In genomic region chr11:7016011-7016410, GRCh38 we compare ENCODE assay signal across 25 cellular contexts. TPM values are rescaled to one million over a fixed set of nuclear protein-coding genes. Genes with fewer than 3 reads are reported as not detected.
DNase-seq lines count a peak whose midpoint lies in the region; FAIRE-seq and TF ChIP-seq lines count a peak whose summit lies in the region.
"Had no signal": no experiment of that assay in that cellular context is flagged by ENCODE, and none has a peak within 500 bp of the region (broad histone marks: within the 10 kb centered on the region; RNA-seq: fewer than 3 reads in every experiment).

No MANE protein-coding gene starts in this region.

- in situ Hi-C loops in mammary epithelial cell (cut with MboI; ENCODE audit: low sequenced_read_pairs in 2 of 2), result no loop called here

- H3K27ac ChIP-seq in mammary epithelial cell (ENCODE audit: insufficient read depth, low read depth, low read length) (peak overlapping the region; percentile 29), breast epithelium (no peak overlapping the region), keratinocyte (ENCODE audit: control insufficient read depth, insufficient read depth, low read length) (peak overlapping the region; percentile 8), tibial nerve (no peak overlapping the region)
- H3K27ac ChIP-seq: A549; BLaER1 treated with 17β-estradiol and CSF1 and Interleukin-3, amounts not matched to agents 10 nM and 100 nM had no signal

- H3K9ac ChIP-seq in mammary epithelial cell (ENCODE audit: insufficient read depth, low read length), result no peak overlapping the region
- H3K9ac ChIP-seq in keratinocyte (ENCODE audit: control insufficient read depth, extremely low read depth, insufficient read depth, low read length), result no peak overlapping the region
- H3K9ac ChIP-seq: BLaER1 treated with 17β-estradiol and CSF1 and Interleukin-3, amounts not matched to agents 10 nM and 100 nM had no signal

- H3K4me2 ChIP-seq in mammary epithelial cell (ENCODE audit: insufficient read depth, low read depth, low read length) (peak overlapping the region; percentile 28), keratinocyte (ENCODE audit: control insufficient read depth, extremely low read depth, insufficient read depth, low read depth, low read length) (no peak overlapping the region)
- H3K4me2 ChIP-seq: A549; BLaER1 treated with 17β-estradiol and CSF1 and Interleukin-3, amounts not matched to agents 10 nM and 100 nM had no signal

- intact Hi-C loops in mammary epithelial cell (cut with micrococcal nuclease), result no loop called here
- intact Hi-C loops in breast epithelium (cut with DNase I; ENCODE audit: low total_unique reads), result no loop called here

- no peaks in the 10 kb centered on the region for H3K9me1 ChIP-seq in keratinocyte (ENCODE audit: control insufficient read depth, extremely low read depth, insufficient read depth, low read length)

- BruUV-seq in mammary epithelial cell (replicated peaks; lab: Mats Ljungman, UMichigan), result no TSS peak

- TF ChIP-seq POLR2A in breast epithelium (IDR thresholded peaks at IDR 0.05) (no peak), tibial nerve (IDR thresholded peaks at IDR 0.05) (no peak)

- dilution Hi-C loops in mammary epithelial cell (cut with HindIII; ENCODE audit: low sequenced_read_pairs) (no loop called here), keratinocyte (cut with MboI; ENCODE audit: extremely low pct_ligation_motif_present, low sequenced_read_pairs) (no loop called here)

- CTCF ChIA-PET in mammary epithelial cell (lab: Charles Lee; ENCODE audit: low non-redundant PET), result interaction anchor here (1.0 kb wide), 1 partner anchor 203 kb away, joined by 4 read pairs; no protein-coding TSS in a partner anchor

- no peak for TF ChIP-seq CTCF in mammary epithelial cell (conservative IDR thresholded peaks at IDR 0.05 in 1 of 2, IDR thresholded peaks at IDR 0.05 in 1 of 2; ENCODE audit: extremely low read depth in 1 of 2, insufficient read depth in 1 of 2, low read depth in 1 of 2, low read length in 2 of 2)
- no peak for TF ChIP-seq CTCF in breast epithelium (IDR thresholded peaks at IDR 0.05)
- no peak for TF ChIP-seq CTCF in epithelial cell of esophagus (IDR thresholded peaks at IDR 0.05; ENCODE audit: insufficient read depth, low read depth, low read length, missing control alignments)
- TF ChIP-seq CTCF in keratinocyte (optimal IDR thresholded peaks at IDR 0.05 in 1 of 3, IDR thresholded peaks at IDR 0.05 in 1 of 3, conservative IDR thresholded peaks at IDR 0.05 in 1 of 3; ENCODE audit: extremely low read depth in 1 of 3, insufficient read depth in 2 of 3, low read length in 3 of 3), result no peak
- TF ChIP-seq CTCF in tibial nerve (IDR thresholded peaks at IDR 0.05), result no peak

- H2AFZ ChIP-seq in mammary epithelial cell (ENCODE audit: low read depth, low read length) (peak overlapping the region; percentile 27), keratinocyte (ENCODE audit: control insufficient read depth, low read length) (no peak overlapping the region)

- FAIRE-seq in keratinocyte (lab: Jason Lieb, UNC), result no peak
- FAIRE-seq: A549, D721Med, GM12891, GM18507 had no signal

- WGBS in mammary epithelial cell (ENCODE audit: low coverage, missing lambda C conversion rate), result 0% methylated on average over 1 of the region's 1 CpG
- 57 to 60% methylated on average over 1 of the region's 1 CpG for WGBS in tibial nerve, 2 donors

- DNase-seq in mammary epithelial cell (peak; percentile 73), breast epithelium (ENCODE audit: low spot score in 2 of 2) (no peak), epithelial cell of esophagus (ENCODE audit: low read depth) (peak; percentile 75), keratinocyte (ENCODE audit: low read depth, low spot score) (no peak), HPDE6-E6E7 (ENCODE audit: extremely low spot score) (no peak), tibial nerve (ENCODE audit: low spot score in 2 of 2) (no peak)
- no peak for DNase-seq in stimulated activated CD4-positive, alpha-beta T cell treated with anti-CD3 and anti-CD28 coated beads, Interleukin-2, amount 100 ng/mL, for 24 hours
- DNase-seq: 8988T; ACHN; AML-193; BE2C; CD4-positive, alpha-beta T cell; CD8-positive, alpha-beta memory T cell; DMS 273 treated with DMSO at 0.1 percent for 48 hours; DMS79; GF-D8; GOT3; H7; HCEC 1CT had no signal

- no peaks in the 10 kb centered on the region for H4K20me1 ChIP-seq in mammary epithelial cell (ENCODE audit: insufficient read depth, low read length)
- no peaks in the 10 kb centered on the region for H4K20me1 ChIP-seq in keratinocyte (ENCODE audit: control insufficient read depth, extremely low read depth, insufficient read depth, low read length)
- H4K20me1 ChIP-seq: BLaER1 treated with 17β-estradiol and CSF1 and Interleukin-3, amounts not matched to agents 10 nM and 100 nM had no signal

- no peaks in the 10 kb centered on the region for H3K79me2 ChIP-seq in mammary epithelial cell (ENCODE audit: insufficient read depth, low read length)
- H3K79me2 ChIP-seq in keratinocyte (ENCODE audit: control insufficient read depth, insufficient read depth, low read length), result no peaks in the 10 kb centered on the region

- H3K36me3 ChIP-seq in mammary epithelial cell (ENCODE audit: insufficient read depth, low read length) (no peaks in the 10 kb centered on the region), breast epithelium (no peaks in the 10 kb centered on the region), keratinocyte (ENCODE audit: control insufficient read depth in 2 of 2, extremely low read depth in 1 of 2, insufficient read depth in 2 of 2, low read length in 2 of 2) (no peaks in the 10 kb centered on the region), tibial nerve (peaks cover 0 to 7% (median 0%) of the 10 kb centered on the region in 3 donors)
- H3K36me3 ChIP-seq: BE2C; BLaER1 treated with 17β-estradiol and CSF1 and Interleukin-3, amounts not matched to agents 10 nM and 100 nM had no signal

- H3K4me1 ChIP-seq in mammary epithelial cell (ENCODE audit: insufficient read depth, low read length) (peaks cover 9% of the 10 kb centered on the region), breast epithelium (no peaks in the 10 kb centered on the region), keratinocyte (ENCODE audit: control insufficient read depth, extremely low read depth, insufficient read depth, low read length) (peaks cover 4% of the 10 kb centered on the region), tibial nerve (peaks cover 0 to 14% (median 8%) of the 10 kb centered on the region in 4 donors)
- H3K4me1 ChIP-seq: A549, BE2C had no signal

- no peaks in the 10 kb centered on the region for H3K9me3 ChIP-seq in mammary epithelial cell (replicated peaks; ENCODE audit: insufficient read depth, low read length)
- H3K9me3 ChIP-seq in breast epithelium, result no peaks in the 10 kb centered on the region
- H3K9me3 ChIP-seq in keratinocyte (ENCODE audit: control insufficient read depth, low read depth, low read length), result no peaks in the 10 kb centered on the region
- H3K9me3 ChIP-seq in tibial nerve, result no peaks in the 10 kb centered on the region
- H3K9me3 ChIP-seq: A549, BE2C had no signal

- H3K4me3 ChIP-seq in mammary epithelial cell (replicated peaks in 1 of 3; ENCODE audit: insufficient read depth in 1 of 3, low read depth in 2 of 3, low read length in 3 of 3), result no peak overlapping the region
- H3K4me3 ChIP-seq in breast epithelium, result no peak overlapping the region
- H3K4me3 ChIP-seq in epithelial cell of esophagus (ENCODE audit: low read length), result no peak overlapping the region
- no peak overlapping the region for H3K4me3 ChIP-seq in keratinocyte (ENCODE audit: control insufficient read depth in 2 of 3, extremely low read depth in 1 of 3, insufficient read depth in 2 of 3, low read depth in 1 of 3, low read length in 3 of 3)
- no peak overlapping the region for H3K4me3 ChIP-seq in tibial nerve
- H3K4me3 ChIP-seq: A549; BLaER1 treated with 17β-estradiol and CSF1 and Interleukin-3, amounts not matched to agents 10 nM and 100 nM had no signal

- TF ChIP-seq EP300 in tibial nerve (IDR thresholded peaks at IDR 0.05), result no peak

- no peaks in the 10 kb centered on the region for H3K27me3 ChIP-seq in mammary epithelial cell (ENCODE audit: insufficient read depth, low read length)
- H3K27me3 ChIP-seq in breast epithelium, result no peaks in the 10 kb centered on the region
- no peaks in the 10 kb centered on the region for H3K27me3 ChIP-seq in keratinocyte (ENCODE audit: control insufficient read depth, extremely low read depth, insufficient read depth, low read length)
- no peaks in the 10 kb centered on the region for H3K27me3 ChIP-seq in tibial nerve
- H3K27me3 ChIP-seq: BLaER1 treated with 17β-estradiol and CSF1 and Interleukin-3, amounts not matched to agents 10 nM and 100 nM had no signal

RNA-seq across cellular contexts. Expression of gene ZNF214, which starts 4.1 kb away (rescaled TPM):
- total RNA-seq in mammary epithelial cell (1 to 10 TPM; 3.0 to 5.2 TPM), breast epithelium (1 to 10 TPM; 3.0 to 6.9 (median 4.9) TPM), tibial nerve (1 to 10 TPM; 4.8 to 7.2 (median 5.9) TPM)
- polyA plus RNA-seq in mammary epithelial cell (1.5 TPM), keratinocyte (0.89 to 1.1 TPM (median 0.95 TPM) in 3 replicates)
- polyA minus RNA-seq in mammary epithelial cell (1.8 TPM), keratinocyte (0.77 to 1.1 TPM in 2 of 3 replicates, not detected in the other)
- 0.52 TPM for polyA plus RNA-seq in keratinocyte (2011; ENCODE audit: low read depth)
- 0.36 and 0.68 TPM in 2 replicates for polyA plus RNA-seq in keratinocyte (2011; cell fraction: cytosol; rRNA removed)
- 1.00 and 1.8 TPM in 2 replicates for polyA plus RNA-seq in keratinocyte (2011; cell fraction: nucleus; rRNA removed)
- 0.48 and 0.76 TPM in 2 replicates for polyA plus RNA-seq in keratinocyte (2012; ENCODE audit: low replicate concordance)
- polyA minus RNA-seq in keratinocyte (2011; cell fraction: cytosol; rRNA and poly(A)+ RNA removed), result 2.5 TPM
- 2.1 and 3.4 TPM in 2 replicates for polyA minus RNA-seq in keratinocyte (2011; cell fraction: nucleus; rRNA and poly(A)+ RNA removed)
- total RNA-seq: CD4-positive, alpha-beta T cell; CD8-positive, alpha-beta memory T cell had no signal
- polyA plus RNA-seq: CD14-positive monocyte; CD8-positive, alpha-beta memory T cell had no signal

RNA-seq across cellular contexts. Expression of gene NLRP14, which starts 4.3 kb away (rescaled TPM):
- total RNA-seq in mammary epithelial cell (under 1 TPM; 0.14 to 0.33 TPM), breast epithelium (under 1 TPM; under 0.01 to 0.29 (median 0.16) TPM), tibial nerve (1 to 10 TPM in 1 of 4 donors, under 1 TPM in 2, not detected in 1; 0.30 to 1.3 (median 0.59) TPM)
- polyA plus RNA-seq in mammary epithelial cell (0.02 TPM), keratinocyte (0.03 TPM in 2 of 3 replicates, not detected in the other)
- polyA minus RNA-seq in mammary epithelial cell (not detected), keratinocyte (0.07 to 0.26 TPM in 2 of 3 replicates, not detected in the other)
- polyA plus RNA-seq in keratinocyte (2011; ENCODE audit: low read depth), result not detected
- 0.01 and 0.04 TPM in 2 replicates for polyA plus RNA-seq in keratinocyte (2011; cell fraction: cytosol; rRNA removed)
- polyA plus RNA-seq in keratinocyte (2011; cell fraction: nucleus; rRNA removed), result 0.11 and 0.12 TPM in 2 replicates
- polyA plus RNA-seq in keratinocyte (2012; ENCODE audit: low replicate concordance), result not detected in 2 replicates
- not detected for polyA minus RNA-seq in keratinocyte (2011; cell fraction: cytosol; rRNA and poly(A)+ RNA removed)
- 0.78 TPM in 1 of 2 replicates, not detected in the other for polyA minus RNA-seq in keratinocyte (2011; cell fraction: nucleus; rRNA and poly(A)+ RNA removed)
- total RNA-seq: CD8-positive, alpha-beta memory T cell had no signal
- polyA plus RNA-seq: CD14-positive monocyte; CD8-positive, alpha-beta memory T cell had no signal

Comparison
In these comparisons a context has a peak if more than half of its experiments do, and no peak if none do; other contexts are left out.
1. DNase-seq: peak in mammary epithelial cell (single experiment) and epithelial cell of esophagus (single experiment); none in breast epithelium (0 of 2), keratinocyte (single experiment), stimulated activated CD4-positive, alpha-beta T cell treated with anti-CD3 and anti-CD28 coated beads, Interleukin-2, amount 100 ng/mL, for 24 hours (0 of 2), HPDE6-E6E7 (single experiment) and tibial nerve (0 of 2).
2. H3K27ac ChIP-seq: peak in mammary epithelial cell (single experiment) and keratinocyte (single experiment); none in breast epithelium (0 of 2) and tibial nerve (0 of 4).